8 cellular contexts compared by ENCODE assay signal in the genomic region with DNA sequence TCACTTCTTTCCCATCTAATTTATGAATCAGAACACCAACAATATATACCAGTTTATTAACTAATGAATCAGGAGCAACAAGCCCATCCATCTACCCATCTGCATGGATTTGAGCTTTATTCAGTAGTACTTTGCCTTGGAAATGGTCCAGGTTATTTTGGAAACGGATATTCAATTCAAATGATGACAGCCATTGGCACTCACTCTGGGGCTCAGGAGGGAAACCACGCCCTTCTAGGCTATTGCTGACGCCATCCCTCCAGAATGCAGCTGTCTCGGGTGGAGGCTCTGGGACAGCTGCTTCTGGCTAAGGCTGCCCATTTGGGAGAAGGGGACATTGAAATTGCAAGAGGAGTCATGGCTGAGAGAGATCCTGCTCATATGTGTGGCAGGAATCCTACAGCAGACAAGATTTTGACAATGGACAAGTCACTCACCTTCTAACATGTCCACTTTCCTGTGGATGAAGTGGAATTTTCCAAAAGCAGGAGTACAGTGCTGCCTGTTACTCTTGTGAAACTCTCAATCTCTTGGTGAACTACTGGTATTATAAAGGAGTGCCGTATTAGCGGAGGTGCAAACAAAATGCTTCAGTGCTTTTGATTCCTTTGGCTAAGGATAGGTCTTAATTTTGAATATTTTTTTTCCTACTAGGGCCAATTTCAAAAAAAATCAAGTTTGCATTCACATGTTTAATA. TPM values are rescaled to one million over a fixed set of nuclear protein-coding genes. Genes with fewer than 3 reads are reported as not detected.
DNase-seq lines count a peak whose midpoint lies in the region; ATAC-seq, FAIRE-seq and TF ChIP-seq lines count a peak whose summit lies in the region.

No MANE protein-coding gene starts in this region.

- peaks cover 69% of the 10 kb centered on the region for H3K79me2 ChIP-seq in OCI-LY1 (ENCODE audit: insufficient read depth, low read length)

- DNase-seq in Caki2 (ENCODE audit: low read depth) (peak; percentile 84), fibroblast of gingiva (ENCODE audit: low read depth) (peak; percentile 90), pancreas (peak in 2 of 6 donors; percentile 28 to 35), KBM-7 (no peak)
- no peak for DNase-seq in stimulated activated CD4-positive, alpha-beta T cell treated with anti-CD3 and anti-CD28 coated beads, Interleukin-2, amount 100 ng/mL, for 24 hours

- H3K27ac ChIP-seq in OCI-LY1 (ENCODE audit: low read depth, low read length, poor library complexity, severe bottlenecking), result peak overlapping the region; percentile 50
- peak overlapping the region in 1 of 4 donors; percentile 6 for H3K27ac ChIP-seq in pancreas

- H4K20me1 ChIP-seq in OCI-LY1 (ENCODE audit: insufficient read depth, low read length), result no peaks in the 10 kb centered on the region

- H3K27me3 ChIP-seq in OCI-LY1 (ENCODE audit: insufficient read depth, low read length) (no peaks in the 10 kb centered on the region), pancreas (no peaks in the 10 kb centered on the region)

- H3K36me3 ChIP-seq in OCI-LY1 (ENCODE audit: insufficient read depth, low read length), result peaks cover 9% of the 10 kb centered on the region; the same call in 1 of the 2 replicates
- H3K36me3 ChIP-seq in pancreas, result no peaks in the 10 kb centered on the region

- ATAC-seq in pancreas (peak in 3 of 4 donors; percentile 69 to 75 (median 71)), HG02763 (IDR thresholded peaks at IDR 0.05; ENCODE audit: unreplicated experiment) (no peak), HG03457 (IDR thresholded peaks at IDR 0.05; ENCODE audit: unreplicated experiment) (no peak)

- no peak overlapping the region; the same call in 1 of the 2 replicates for H3K4me2 ChIP-seq in OCI-LY1 (ENCODE audit: low read length)

- H3K9ac ChIP-seq in OCI-LY1 (ENCODE audit: low read length), result no peak overlapping the region; the same call in 1 of the 2 replicates

- intact Hi-C loops in pancreas (cut with DNase I), result no loop called here

- no peak for TF ChIP-seq CTCF in OCI-LY1 (IDR thresholded peaks at IDR 0.05; ENCODE audit: low read length)
- no peak for TF ChIP-seq CTCF in pancreas (IDR thresholded peaks at IDR 0.05)

- no peak overlapping the region for H2AFZ ChIP-seq in OCI-LY1 (ENCODE audit: low read length)

- H3K9me3 ChIP-seq in OCI-LY1 (ENCODE audit: low read length), result no peaks in the 10 kb centered on the region
- no peaks in the 10 kb centered on the region for H3K9me3 ChIP-seq in pancreas

- H3K9me2 ChIP-seq in OCI-LY1 (ENCODE audit: low read depth, low read length), result no peaks in the 10 kb centered on the region

- H3F3A ChIP-seq in OCI-LY1 (ENCODE audit: insufficient read depth, low read length), result no peaks in the 10 kb centered on the region

- H3K4me1 ChIP-seq in OCI-LY1 (ENCODE audit: insufficient read depth, low read length, severe bottlenecking) (peaks cover 68% of the 10 kb centered on the region), pancreas (peaks cover 0 to 4% (median 3%) of the 10 kb centered on the region in 3 donors)

- whole genome bisulfite sequencing in pancreas, 2 donors, result 63 to 64% methylated on average over 6 of the region's 6 CpGs

- no peak for FAIRE-seq in pancreas (lab: Jason Lieb, UNC)

- in situ Hi-C loops in Caki2 (cut with HindIII; ENCODE audit: low pct_unique_long_range_greater_than_20kb, low sequenced_read_pairs) (no loop called here), KBM-7 (cut with MboI; ENCODE audit: low pct_unique_long_range_greater_than_20kb, low sequenced_read_pairs) (no loop called here)

- no peak overlapping the region for H3K4me3 ChIP-seq in OCI-LY1 (ENCODE audit: low read depth, low read length, poor library complexity, severe bottlenecking)
- H3K4me3 ChIP-seq in pancreas, result no peak overlapping the region

RNA-seq across cellular contexts. Expression of a gene that starts 29.3 kb away (rescaled TPM):
- 24.0 and 34.8 TPM in 2 replicates for total RNA-seq in Caki2 (2014; rRNA removed; shearing (Covaris generic); ENCODE audit: low replicate concordance)
- total RNA-seq in pancreas, result 10 to 100 TPM in 4 of 6 donors, 1 to 10 TPM in 2; 9.3 to 24.3 (median 11.7) TPM
- 10 to 100 TPM; 10.6 to 19.7 TPM for polyA plus RNA-seq in pancreas

Comparison
In these comparisons a context has a peak if more than half of its experiments do, and no peak if none do; other contexts are left out.
1. DNase-seq: peak in Caki2 (single experiment) and fibroblast of gingiva (single experiment); none in KBM-7 (single experiment) and stimulated activated CD4-positive, alpha-beta T cell treated with anti-CD3 and anti-CD28 coated beads, Interleukin-2, amount 100 ng/mL, for 24 hours (0 of 2).
2. ATAC-seq: peak in pancreas (3 of 4); none in HG02763 (single experiment) and HG03457 (single experiment).